1 cellular context compared by ENCODE assay signal in the genomic region with DNA sequence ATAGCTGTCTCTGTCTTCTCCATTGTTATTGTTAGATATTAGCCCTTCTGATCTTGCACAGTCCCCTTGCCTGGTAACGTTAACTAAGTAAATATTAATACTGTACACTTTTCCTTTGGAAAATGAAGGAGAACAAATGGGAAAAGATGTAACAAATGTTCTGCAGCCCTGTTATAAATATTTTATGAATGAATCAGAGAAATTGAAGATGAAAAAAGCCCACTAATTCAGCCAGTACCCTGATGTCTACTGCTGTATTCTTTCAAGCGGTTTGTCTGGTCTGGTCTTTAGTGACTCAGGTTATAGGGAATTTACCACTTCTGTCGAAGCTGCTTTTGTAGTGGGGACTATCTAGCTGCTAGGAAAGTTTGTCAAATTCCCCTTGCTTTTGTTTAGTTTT.
TF ChIP-seq lines count a peak whose summit lies in the region.

No MANE protein-coding gene starts in this region.

TF ChIP-seq in HepG2, 621 proteins besides CTCF, POLR2A, EP300 and RAD21 (continued from another document):
- TF ChIP-seq, protein P1, sequence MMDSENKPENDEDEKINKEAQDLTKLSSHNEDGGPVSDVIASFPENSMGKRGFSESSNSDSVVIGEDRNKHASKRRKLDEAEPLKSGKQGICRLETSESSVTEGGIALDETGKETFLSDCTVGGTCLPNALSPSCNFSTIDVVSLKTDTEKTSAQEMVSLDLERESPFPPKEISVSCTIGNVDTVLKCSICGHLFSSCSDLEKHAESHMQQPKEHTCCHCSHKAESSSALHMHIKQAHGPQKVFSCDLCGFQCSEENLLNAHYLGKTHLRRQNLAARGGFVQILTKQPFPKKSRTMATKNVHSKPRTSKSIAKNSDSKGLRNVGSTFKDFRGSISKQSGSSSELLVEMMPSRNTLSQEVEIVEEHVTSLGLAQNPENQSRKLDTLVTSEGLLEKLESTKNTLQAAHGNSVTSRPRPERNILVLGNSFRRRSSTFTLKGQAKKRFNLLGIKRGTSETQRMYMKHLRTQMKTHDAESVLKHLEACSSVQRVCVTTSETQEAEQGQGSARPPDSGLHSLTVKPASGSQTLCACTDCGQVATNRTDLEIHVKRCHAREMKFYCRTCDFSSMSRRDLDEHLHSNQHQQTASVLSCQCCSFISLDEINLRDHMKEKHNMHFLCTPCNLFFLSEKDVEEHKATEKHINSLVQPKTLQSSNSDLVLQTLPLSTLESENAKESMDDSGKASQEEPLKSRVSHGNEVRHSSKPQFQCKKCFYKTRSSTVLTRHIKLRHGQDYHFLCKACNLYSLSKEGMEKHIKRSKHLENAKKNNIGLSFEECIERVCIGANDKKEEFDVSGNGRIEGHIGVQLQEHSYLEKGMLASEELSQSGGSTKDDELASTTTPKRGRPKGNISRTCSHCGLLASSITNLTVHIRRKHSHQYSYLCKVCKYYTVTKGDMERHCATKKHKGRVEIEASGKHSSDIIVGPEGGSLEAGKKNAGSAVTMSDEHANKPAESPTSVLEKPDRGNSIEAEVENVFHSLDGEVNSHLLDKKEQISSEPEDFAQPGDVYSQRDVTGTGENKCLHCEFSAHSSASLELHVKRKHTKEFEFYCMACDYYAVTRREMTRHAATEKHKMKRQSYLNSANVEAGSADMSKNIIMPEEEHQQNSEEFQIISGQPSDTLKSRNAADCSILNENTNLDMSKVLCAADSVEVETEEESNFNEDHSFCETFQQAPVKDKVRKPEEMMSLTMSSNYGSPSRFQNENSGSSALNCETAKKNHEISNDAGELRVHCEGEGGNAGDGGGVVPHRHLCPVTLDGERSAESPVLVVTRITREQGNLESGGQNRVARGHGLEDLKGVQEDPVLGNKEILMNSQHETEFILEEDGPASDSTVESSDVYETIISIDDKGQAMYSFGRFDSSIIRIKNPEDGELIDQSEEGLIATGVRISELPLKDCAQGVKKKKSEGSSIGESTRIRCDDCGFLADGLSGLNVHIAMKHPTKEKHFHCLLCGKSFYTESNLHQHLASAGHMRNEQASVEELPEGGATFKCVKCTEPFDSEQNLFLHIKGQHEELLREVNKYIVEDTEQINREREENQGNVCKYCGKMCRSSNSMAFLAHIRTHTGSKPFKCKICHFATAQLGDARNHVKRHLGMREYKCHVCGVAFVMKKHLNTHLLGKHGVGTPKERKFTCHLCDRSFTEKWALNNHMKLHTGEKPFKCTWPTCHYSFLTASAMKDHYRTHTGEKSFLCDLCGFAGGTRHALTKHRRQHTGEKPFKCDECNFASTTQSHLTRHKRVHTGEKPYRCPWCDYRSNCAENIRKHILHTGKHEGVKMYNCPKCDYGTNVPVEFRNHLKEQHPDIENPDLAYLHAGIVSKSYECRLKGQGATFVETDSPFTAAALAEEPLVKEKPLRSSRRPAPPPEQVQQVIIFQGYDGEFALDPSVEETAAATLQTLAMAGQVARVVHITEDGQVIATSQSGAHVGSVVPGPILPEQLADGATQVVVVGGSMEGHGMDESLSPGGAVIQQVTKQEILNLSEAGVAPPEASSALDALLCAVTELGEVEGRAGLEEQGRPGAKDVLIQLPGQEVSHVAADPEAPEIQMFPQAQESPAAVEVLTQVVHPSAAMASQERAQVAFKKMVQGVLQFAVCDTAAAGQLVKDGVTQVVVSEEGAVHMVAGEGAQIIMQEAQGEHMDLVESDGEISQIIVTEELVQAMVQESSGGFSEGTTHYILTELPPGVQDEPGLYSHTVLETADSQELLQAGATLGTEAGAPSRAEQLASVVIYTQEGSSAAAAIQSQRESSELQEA (CRISPR knock-in tag; IDR thresholded peaks at IDR 0.05; ENCODE audit: not compliant biosample characterization) = no peak
- TF ChIP-seq, protein P2, sequence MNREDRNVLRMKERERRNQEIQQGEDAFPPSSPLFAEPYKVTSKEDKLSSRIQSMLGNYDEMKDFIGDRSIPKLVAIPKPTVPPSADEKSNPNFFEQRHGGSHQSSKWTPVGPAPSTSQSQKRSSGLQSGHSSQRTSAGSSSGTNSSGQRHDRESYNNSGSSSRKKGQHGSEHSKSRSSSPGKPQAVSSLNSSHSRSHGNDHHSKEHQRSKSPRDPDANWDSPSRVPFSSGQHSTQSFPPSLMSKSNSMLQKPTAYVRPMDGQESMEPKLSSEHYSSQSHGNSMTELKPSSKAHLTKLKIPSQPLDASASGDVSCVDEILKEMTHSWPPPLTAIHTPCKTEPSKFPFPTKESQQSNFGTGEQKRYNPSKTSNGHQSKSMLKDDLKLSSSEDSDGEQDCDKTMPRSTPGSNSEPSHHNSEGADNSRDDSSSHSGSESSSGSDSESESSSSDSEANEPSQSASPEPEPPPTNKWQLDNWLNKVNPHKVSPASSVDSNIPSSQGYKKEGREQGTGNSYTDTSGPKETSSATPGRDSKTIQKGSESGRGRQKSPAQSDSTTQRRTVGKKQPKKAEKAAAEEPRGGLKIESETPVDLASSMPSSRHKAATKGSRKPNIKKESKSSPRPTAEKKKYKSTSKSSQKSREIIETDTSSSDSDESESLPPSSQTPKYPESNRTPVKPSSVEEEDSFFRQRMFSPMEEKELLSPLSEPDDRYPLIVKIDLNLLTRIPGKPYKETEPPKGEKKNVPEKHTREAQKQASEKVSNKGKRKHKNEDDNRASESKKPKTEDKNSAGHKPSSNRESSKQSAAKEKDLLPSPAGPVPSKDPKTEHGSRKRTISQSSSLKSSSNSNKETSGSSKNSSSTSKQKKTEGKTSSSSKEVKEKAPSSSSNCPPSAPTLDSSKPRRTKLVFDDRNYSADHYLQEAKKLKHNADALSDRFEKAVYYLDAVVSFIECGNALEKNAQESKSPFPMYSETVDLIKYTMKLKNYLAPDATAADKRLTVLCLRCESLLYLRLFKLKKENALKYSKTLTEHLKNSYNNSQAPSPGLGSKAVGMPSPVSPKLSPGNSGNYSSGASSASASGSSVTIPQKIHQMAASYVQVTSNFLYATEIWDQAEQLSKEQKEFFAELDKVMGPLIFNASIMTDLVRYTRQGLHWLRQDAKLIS (CRISPR knock-in tag; IDR thresholded peaks at IDR 0.05) = no peak
- TF ChIP-seq KLF11 (CRISPR knock-in tag; IDR thresholded peaks at IDR 0.05) (no peak), MZF1 (CRISPR knock-in tag; IDR thresholded peaks at IDR 0.05; ENCODE audit: borderline replicate concordance) (no peak)
